In genomic region chr3:24494616-24495333, GRCh38 we compare ENCODE assay signal across 9 cellular contexts. TPM values are rescaled to one million over a fixed set of nuclear protein-coding genes. Genes with fewer than 3 reads are reported as not detected.
DNase-seq lines count a peak whose midpoint lies in the region; ATAC-seq and TF ChIP-seq lines count a peak whose summit lies in the region.
"Had no signal": no experiment of that assay in that cellular context is flagged by ENCODE, and none has a peak within 500 bp of the region (broad histone marks: within the 10 kb centered on the region; RNA-seq: fewer than 3 reads in every experiment).

Gene THRB (minus strand): TSS chr3:24494850.

- no peaks in the 10 kb centered on the region for H3K9me3 Mint-ChIP-seq in activated B cell treated with CpG ODN at 0.5 μM for 24 hours
- H3K9me3 Mint-ChIP-seq in natural killer cell treated with Interleukin-12 subunit alpha and Interleukin-12 subunit beta and Interleukin-15 and Interleukin-18, amount 100 ng/mL, for 72 hours: peaks cover 6% of the 10 kb centered on the region

- peak within 1 kb of the TSS; percentile 78 for H3K27ac Mint-ChIP-seq in activated B cell treated with CpG ODN at 0.5 μM for 24 hours
- H3K27ac Mint-ChIP-seq in natural killer cell treated with Interleukin-12 subunit alpha and Interleukin-12 subunit beta and Interleukin-15 and Interleukin-18, amount 100 ng/mL, for 72 hours: no peak within 1 kb of the TSS
- H3K27ac Mint-ChIP-seq: activated naive CD4-positive, alpha-beta T cell treated with anti-CD3 and anti-CD28 coated beads, Interleukin-2, amount 50 U/mL, for 72 hours had no signal

- H3K4me3 Mint-ChIP-seq in activated B cell treated with CpG ODN at 0.5 μM for 24 hours: peak within 1 kb of the TSS; percentile 90
- H3K4me3 Mint-ChIP-seq in natural killer cell treated with Interleukin-12 subunit alpha and Interleukin-12 subunit beta and Interleukin-15 and Interleukin-18, amount 100 ng/mL, for 72 hours: no peak within 1 kb of the TSS

- no peaks in the 10 kb centered on the region for H3K36me3 Mint-ChIP-seq in activated B cell treated with CpG ODN at 0.5 μM for 24 hours (ENCODE audit: low read depth)
- H3K36me3 Mint-ChIP-seq in natural killer cell treated with Interleukin-12 subunit alpha and Interleukin-12 subunit beta and Interleukin-15 and Interleukin-18, amount 100 ng/mL, for 72 hours: peaks cover 4% of the 10 kb centered on the region
- H3K36me3 Mint-ChIP-seq: activated naive CD4-positive, alpha-beta T cell treated with anti-CD3 and anti-CD28 coated beads, Interleukin-2, amount 50 U/mL, for 72 hours had no signal

- POLR2A ChIA-PET in activated B cell treated with CpG ODN at 0.5 μM for 24 hours (lab: Charles Lee): interaction anchor here (1.5 kb wide), 1 partner anchor 26 kb away, joined by 4 read pairs; no protein-coding TSS in a partner anchor

- peaks cover 15% of the 10 kb centered on the region for H3K4me1 Mint-ChIP-seq in activated B cell treated with CpG ODN at 0.5 μM for 24 hours
- H3K4me1 Mint-ChIP-seq in natural killer cell treated with Interleukin-12 subunit alpha and Interleukin-12 subunit beta and Interleukin-15 and Interleukin-18, amount 100 ng/mL, for 72 hours (ENCODE audit: low read depth in 2 of 2): peaks cover 0 to 2% of the 10 kb centered on the region in 2 donors

- ATAC-seq in HG03342 (IDR thresholded peaks at IDR 0.05; ENCODE audit: unreplicated experiment): peak; percentile 48
- peak; percentile 72 for ATAC-seq in activated B cell treated with CpG ODN at 0.5 μM for 24 hours (ENCODE audit: low read depth)
- ATAC-seq in natural killer cell treated with Interleukin-12 subunit alpha and Interleukin-12 subunit beta and Interleukin-15 and Interleukin-18, amount 100 ng/mL, for 72 hours: peak; percentile 33 to 43
- ATAC-seq in GM21423 (IDR thresholded peaks at IDR 0.05; ENCODE audit: unreplicated experiment): no peak

- TF ChIP-seq CTCF in activated B cell treated with CpG ODN at 0.5 μM for 24 hours (IDR thresholded peaks at IDR 0.05): no peak

- DNase-seq in NCI-H2081 (lab: John Stamatoyannopoulos, UW) (peak; percentile 23 to 32), NCI-H2081 treated with DMSO at 0.1 percent for 48 hours (lab: John Stamatoyannopoulos, UW) (no peak), activated B cell treated with CpG ODN at 0.5 μM for 24 hours (peak; percentile 57), germinal center (ENCODE audit: low spot score) (peak; percentile 73)
- DNase-seq in natural killer cell treated with Interleukin-12 subunit alpha and Interleukin-12 subunit beta and Interleukin-15 and Interleukin-18, amount 100 ng/mL, for 72 hours (ENCODE audit: low spot score): no peak
- no peak for DNase-seq in activated effector memory CD4-positive, alpha-beta T cell treated with Interleukin-2 at 50 U/mL for 16 hours

- H3K27me3 Mint-ChIP-seq in activated B cell treated with CpG ODN at 0.5 μM for 24 hours: peaks cover 35% of the 10 kb centered on the region
- peaks cover 25 to 38% of the 10 kb centered on the region in 2 donors for H3K27me3 Mint-ChIP-seq in natural killer cell treated with Interleukin-12 subunit alpha and Interleukin-12 subunit beta and Interleukin-15 and Interleukin-18, amount 100 ng/mL, for 72 hours

- CTCF ChIA-PET in activated B cell treated with CpG ODN at 0.5 μM for 24 hours (lab: Charles Lee): interaction anchor here (1.2 kb wide), 1 partner anchor 93 kb away, joined by 3 read pairs; no protein-coding TSS in a partner anchor

- intact Hi-C loops in activated B cell treated with CpG ODN at 0.5 μM for 24 hours (cut with micrococcal nuclease): loop anchor here (1.0 to 10.0 kb wide), 6 partner anchors 9 to 1290 kb away; partner anchors contain the start of genes NGLY1, NKIRAS1 and RPL15

RNA-seq across cellular contexts. Expression of gene THRB, which starts in this region (rescaled TPM):
- total RNA-seq in activated B cell treated with CpG ODN at 0.5 μM for 24 hours: 0.31 and 0.86 TPM in 2 replicates
- total RNA-seq in natural killer cell treated with Interleukin-12 subunit alpha and Interleukin-12 subunit beta and Interleukin-15 and Interleukin-18, amount 100 ng/mL, for 72 hours: under 1 TPM in 1 of 2 donors, not detected in 1; 0.22 TPM
- total RNA-seq: activated naive CD4-positive, alpha-beta T cell treated with anti-CD3 and anti-CD28 coated beads, Interleukin-2, amount 50 U/mL, for 72 hours had no signal

Comparison
In these comparisons a context has a peak if more than half of its experiments do, and no peak if none do; other contexts are left out.
1. DNase-seq: peak in NCI-H2081 (2 of 2) and germinal center (single experiment); none in NCI-H2081 treated with DMSO at 0.1 percent for 48 hours (single experiment), natural killer cell treated with Interleukin-12 subunit alpha and Interleukin-12 subunit beta and Interleukin-15 and Interleukin-18, amount 100 ng/mL, for 72 hours (single experiment) and activated effector memory CD4-positive, alpha-beta T cell treated with Interleukin-2 at 50 U/mL for 16 hours (single experiment).
2. Peak in DNase-seq and ATAC-seq in activated B cell treated with CpG ODN at 0.5 μM for 24 hours; RNA of the gene not detected or under 1 TPM.
3. Peak in ATAC-seq in natural killer cell treated with Interleukin-12 subunit alpha and Interleukin-12 subunit beta and Interleukin-15 and Interleukin-18, amount 100 ng/mL, for 72 hours; RNA of the gene not detected or under 1 TPM.